Comparison of ENCODE assay signal across 1 cellular context in the genomic region with DNA sequence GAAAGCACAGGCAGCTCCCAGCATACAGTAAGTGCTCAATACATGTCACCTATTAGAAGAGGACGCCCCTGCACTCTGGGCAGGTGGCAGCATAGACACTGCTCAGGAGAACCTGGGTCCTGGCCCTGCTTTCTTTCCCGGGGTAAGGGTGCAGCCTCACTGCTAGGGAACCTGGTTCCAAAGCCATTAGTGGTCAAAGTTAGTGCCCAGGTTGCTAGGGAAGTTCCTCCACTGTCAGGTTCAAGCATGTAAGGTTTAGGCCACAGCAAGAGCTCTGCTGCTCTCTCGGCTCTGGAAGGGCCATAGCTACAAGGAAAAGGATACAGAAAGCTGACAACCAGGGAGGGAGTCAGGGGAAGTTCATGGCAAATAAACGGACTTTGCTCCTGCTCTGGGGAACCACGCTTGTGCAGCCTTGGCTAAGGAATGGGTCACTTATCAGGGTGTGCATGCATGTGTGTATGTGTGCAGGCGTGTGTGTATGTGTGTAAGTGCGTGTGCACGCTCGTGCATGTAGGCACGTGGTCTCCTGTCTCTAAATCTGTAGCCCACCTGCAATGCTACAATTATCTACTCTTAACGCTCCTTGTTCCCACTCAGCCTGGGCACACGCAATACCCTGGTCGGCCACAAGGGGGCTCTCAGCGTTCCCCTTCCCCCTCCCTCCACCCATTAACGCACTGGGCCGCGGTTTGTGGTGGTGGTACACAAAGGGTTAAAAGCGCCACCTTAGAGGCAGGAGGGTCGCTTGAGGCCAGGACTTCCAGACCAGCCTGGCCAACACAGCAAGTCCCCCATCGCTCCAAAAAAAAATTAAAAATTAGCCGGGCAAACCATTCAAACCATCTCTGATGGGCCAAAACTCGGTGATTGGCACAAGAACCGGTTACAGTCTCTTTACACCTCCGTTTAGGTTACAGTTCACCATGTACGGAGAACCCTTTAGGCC.
TF ChIP-seq lines count a peak whose summit lies in the region.

No MANE protein-coding gene starts in this region.

TF ChIP-seq in GM12878, 131 proteins besides CTCF, POLR2A, EP300 and RAD21:
- no peak for TF ChIP-seq CEBPZ (IDR thresholded peaks at IDR 0.05; ENCODE audit: low read depth, low read length)
- TF ChIP-seq, protein P1, sequence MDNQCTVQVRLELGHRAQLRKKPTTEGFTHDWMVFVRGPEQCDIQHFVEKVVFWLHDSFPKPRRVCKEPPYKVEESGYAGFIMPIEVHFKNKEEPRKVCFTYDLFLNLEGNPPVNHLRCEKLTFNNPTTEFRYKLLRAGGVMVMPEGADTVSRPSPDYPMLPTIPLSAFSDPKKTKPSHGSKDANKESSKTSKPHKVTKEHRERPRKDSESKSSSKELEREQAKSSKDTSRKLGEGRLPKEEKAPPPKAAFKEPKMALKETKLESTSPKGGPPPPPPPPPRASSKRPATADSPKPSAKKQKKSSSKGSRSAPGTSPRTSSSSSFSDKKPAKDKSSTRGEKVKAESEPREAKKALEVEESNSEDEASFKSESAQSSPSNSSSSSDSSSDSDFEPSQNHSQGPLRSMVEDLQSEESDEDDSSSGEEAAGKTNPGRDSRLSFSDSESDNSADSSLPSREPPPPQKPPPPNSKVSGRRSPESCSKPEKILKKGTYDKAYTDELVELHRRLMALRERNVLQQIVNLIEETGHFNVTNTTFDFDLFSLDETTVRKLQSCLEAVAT (IDR thresholded peaks at IDR 0.05) = peak; percentile 30; the same call in 1 of the 2 replicates
- TF ChIP-seq YY1 (IDR thresholded peaks at IDR 0.05; ENCODE audit: low read depth, low read length) = 0 out of 2 replicates have a peak, but pooled peaks have one; percentile 47
- 0 out of 2 replicates have a peak, but pooled peaks have one; percentile 42 for TF ChIP-seq RB1 (IDR thresholded peaks at IDR 0.05; ENCODE audit: borderline replicate concordance)
- peak; percentile 75; the same call in 1 of the 2 replicates for TF ChIP-seq RUNX3 (IDR thresholded peaks at IDR 0.05; ENCODE audit: low read length)
- TF ChIP-seq, protein P2, sequence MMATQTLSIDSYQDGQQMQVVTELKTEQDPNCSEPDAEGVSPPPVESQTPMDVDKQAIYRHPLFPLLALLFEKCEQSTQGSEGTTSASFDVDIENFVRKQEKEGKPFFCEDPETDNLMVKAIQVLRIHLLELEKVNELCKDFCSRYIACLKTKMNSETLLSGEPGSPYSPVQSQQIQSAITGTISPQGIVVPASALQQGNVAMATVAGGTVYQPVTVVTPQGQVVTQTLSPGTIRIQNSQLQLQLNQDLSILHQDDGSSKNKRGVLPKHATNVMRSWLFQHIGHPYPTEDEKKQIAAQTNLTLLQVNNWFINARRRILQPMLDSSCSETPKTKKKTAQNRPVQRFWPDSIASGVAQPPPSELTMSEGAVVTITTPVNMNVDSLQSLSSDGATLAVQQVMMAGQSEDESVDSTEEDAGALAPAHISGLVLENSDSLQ (IDR thresholded peaks at IDR 0.05) = 0 out of 2 replicates have a peak, but pooled peaks have one; percentile 15
- no peak for TF ChIP-seq CREB1 (IDR thresholded peaks at IDR 0.05; ENCODE audit: low read depth)
- no peak for TF ChIP-seq BMI1 (IDR thresholded peaks at IDR 0.05; ENCODE audit: borderline replicate concordance)
- peak; percentile 89 for TF ChIP-seq SMC3 (IDR thresholded peaks at IDR 0.05; ENCODE audit: borderline replicate concordance, low read length)
- TF ChIP-seq IKZF2 (IDR thresholded peaks at IDR 0.05) = no peak
- peak; percentile 47; the same call in 1 of the 2 replicates for TF ChIP-seq CHD2 (IDR thresholded peaks at IDR 0.05; ENCODE audit: borderline replicate concordance, low read depth, low read length)
- TF ChIP-seq, protein P3, sequence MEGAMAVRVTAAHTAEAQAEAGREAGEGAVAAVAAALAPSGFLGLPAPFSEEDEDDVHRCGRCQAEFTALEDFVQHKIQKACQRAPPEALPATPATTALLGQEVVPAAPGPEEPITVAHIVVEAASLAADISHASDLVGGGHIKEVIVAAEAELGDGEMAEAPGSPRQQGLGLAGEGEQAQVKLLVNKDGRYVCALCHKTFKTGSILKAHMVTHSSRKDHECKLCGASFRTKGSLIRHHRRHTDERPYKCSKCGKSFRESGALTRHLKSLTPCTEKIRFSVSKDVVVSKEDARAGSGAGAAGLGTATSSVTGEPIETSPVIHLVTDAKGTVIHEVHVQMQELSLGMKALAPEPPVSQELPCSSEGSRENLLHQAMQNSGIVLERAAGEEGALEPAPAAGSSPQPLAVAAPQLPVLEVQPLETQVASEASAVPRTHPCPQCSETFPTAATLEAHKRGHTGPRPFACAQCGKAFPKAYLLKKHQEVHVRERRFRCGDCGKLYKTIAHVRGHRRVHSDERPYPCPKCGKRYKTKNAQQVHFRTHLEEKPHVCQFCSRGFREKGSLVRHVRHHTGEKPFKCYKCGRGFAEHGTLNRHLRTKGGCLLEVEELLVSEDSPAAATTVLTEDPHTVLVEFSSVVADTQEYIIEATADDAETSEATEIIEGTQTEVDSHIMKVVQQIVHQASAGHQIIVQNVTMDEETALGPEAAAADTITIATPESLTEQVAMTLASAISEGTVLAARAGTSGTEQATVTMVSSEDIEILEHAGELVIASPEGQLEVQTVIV (IDR thresholded peaks at IDR 0.05; ENCODE audit: borderline replicate concordance, partially characterized antibody) = no peak
- TF ChIP-seq POLR2AphosphoS2 (IDR thresholded peaks at IDR 0.05; ENCODE audit: low read depth, low read length) = no peak
- no peak for TF ChIP-seq E2F4 (IDR thresholded peaks at IDR 0.05; ENCODE audit: low read depth, low read length)
- TF ChIP-seq, protein P4, sequence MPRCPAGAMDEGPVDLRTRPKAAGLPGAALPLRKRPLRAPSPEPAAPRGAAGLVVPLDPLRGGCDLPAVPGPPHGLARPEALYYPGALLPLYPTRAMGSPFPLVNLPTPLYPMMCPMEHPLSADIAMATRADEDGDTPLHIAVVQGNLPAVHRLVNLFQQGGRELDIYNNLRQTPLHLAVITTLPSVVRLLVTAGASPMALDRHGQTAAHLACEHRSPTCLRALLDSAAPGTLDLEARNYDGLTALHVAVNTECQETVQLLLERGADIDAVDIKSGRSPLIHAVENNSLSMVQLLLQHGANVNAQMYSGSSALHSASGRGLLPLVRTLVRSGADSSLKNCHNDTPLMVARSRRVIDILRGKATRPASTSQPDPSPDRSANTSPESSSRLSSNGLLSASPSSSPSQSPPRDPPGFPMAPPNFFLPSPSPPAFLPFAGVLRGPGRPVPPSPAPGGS (IDR thresholded peaks at IDR 0.05; ENCODE audit: borderline replicate concordance, insufficient read depth, low read depth, low read length, poor library complexity, severe bottlenecking) = peak; percentile 24
- TF ChIP-seq SP1 (IDR thresholded peaks at IDR 0.05; ENCODE audit: low read depth, low read length) = peak; percentile 37
- no peak for TF ChIP-seq ATF7 (IDR thresholded peaks at IDR 0.05; ENCODE audit: low read depth)
- no peak for TF ChIP-seq RELA (IDR thresholded peaks at IDR 0.05; ENCODE audit: borderline replicate concordance, partially characterized antibody)
